In genomic region chr2:202002381-202002780, GRCh38 we compare ENCODE assay signal across 22 cellular contexts.
"Had no signal": no experiment of that assay in that cellular context is flagged by ENCODE, and none has a peak within 500 bp of the region (broad histone marks: within the 10 kb centered on the region; RNA-seq: fewer than 3 reads in every experiment).

No MANE protein-coding gene starts in this region.

- H3K36me3 ChIP-seq: breast epithelium, esophagus squamous epithelium, gastrocnemius medialis, sigmoid colon, transverse colon, uterus had no signal

- H3K27ac ChIP-seq: breast epithelium, dorsolateral prefrontal cortex, esophagus squamous epithelium, gastrocnemius medialis, sigmoid colon, uterus had no signal

- H3K4me2 ChIP-seq: smooth muscle cell had no signal

- H3K27me3 Mint-ChIP-seq: activated CD4-positive, alpha-beta T cell treated with anti-CD3 and anti-CD28 coated beads, Interleukin-2, amount 10 ng/mL, durations not matched to agents 7 days and 5 days; stimulated activated naive B cell treated with anti-CD40 and anti-IgM and Interleukin-4, amounts not matched to agents 10 μg/mL and 1 μg/mL and 100 μg/mL, for 72 hours had no signal

- H3K27me3 ChIP-seq: breast epithelium, esophagus squamous epithelium, gastrocnemius medialis, sigmoid colon, transverse colon, uterus had no signal

- H3K4me1 ChIP-seq: breast epithelium, esophagus squamous epithelium, gastrocnemius medialis, sigmoid colon, uterus had no signal

- H3K9me3 ChIP-seq: breast epithelium, esophagus squamous epithelium, gastrocnemius medialis, sigmoid colon, transverse colon, uterus had no signal

- H3K4me3 Mint-ChIP-seq: activated CD4-positive, alpha-beta T cell treated with anti-CD3 and anti-CD28 coated beads, Interleukin-2, amount 10 ng/mL, durations not matched to agents 7 days and 5 days; activated CD8-positive, alpha-beta memory T cell treated with anti-CD3 and anti-CD28 coated beads, Interleukin-2, amount 10 ng/mL, durations not matched to agents 7 days and 5 days; activated CD8-positive, alpha-beta T cell treated with anti-CD3 and anti-CD28 coated beads for 36 hours; central memory CD8-positive, alpha-beta T cell; nephron progenitor cell; stimulated activated naive B cell treated with anti-CD40 and anti-IgM and Interleukin-4, amounts not matched to agents 10 μg/mL and 1 μg/mL and 100 μg/mL, for 72 hours had no signal

- H3K36me3 Mint-ChIP-seq: activated CD8-positive, alpha-beta memory T cell treated with anti-CD3 and anti-CD28 coated beads, Interleukin-2, amount 10 ng/mL, durations not matched to agents 7 days and 5 days; activated naive CD4-positive, alpha-beta T cell treated with anti-CD3 and anti-CD28 coated beads, Interleukin-2, amount 50 U/mL, for 72 hours; stimulated activated naive B cell treated with anti-CD40 and anti-IgM and Interleukin-4, amounts not matched to agents 10 μg/mL and 1 μg/mL and 100 μg/mL, for 72 hours had no signal

- H3K4me3 ChIP-seq: breast epithelium, dorsolateral prefrontal cortex, esophagus squamous epithelium, gastrocnemius medialis, sigmoid colon, smooth muscle cell, transverse colon, uterus had no signal

- H3K9me3 Mint-ChIP-seq: activated CD4-positive, alpha-beta T cell treated with anti-CD3 and anti-CD28 coated beads, Interleukin-2, amount 10 ng/mL, durations not matched to agents 7 days and 5 days; activated CD8-positive, alpha-beta T cell treated with anti-CD3 and anti-CD28 coated beads for 36 hours; activated naive CD4-positive, alpha-beta T cell treated with anti-CD3 and anti-CD28 coated beads, Interleukin-2, amount 50 U/mL, for 72 hours; central memory CD8-positive, alpha-beta T cell; nephron progenitor cell; stimulated activated naive B cell treated with anti-CD40 and anti-IgM and Interleukin-4, amounts not matched to agents 10 μg/mL and 1 μg/mL and 100 μg/mL, for 72 hours had no signal

- DNase-seq: activated CD4-positive, alpha-beta T cell treated with anti-CD3 and anti-CD28 coated beads, Interleukin-2, amount 10 ng/mL, durations not matched to agents 7 days and 5 days; activated CD8-positive, alpha-beta memory T cell treated with anti-CD3 and anti-CD28 coated beads, Interleukin-2, amount 10 ng/mL, durations not matched to agents 7 days and 5 days; activated CD8-positive, alpha-beta T cell treated with anti-CD3 and anti-CD28 coated beads for 36 hours; activated gamma-delta T cell treated with Interleukin-2 at 50 U/mL for 16 hours; dorsolateral prefrontal cortex; esophagus squamous epithelium; gastrocnemius medialis; head of caudate nucleus; hypothalamus; left ventricle myocardium superior; nephron progenitor cell; nucleus accumbens; sigmoid colon; stimulated activated CD4-positive, alpha-beta T cell treated with anti-CD3 and anti-CD28 coated beads, Interleukin-2, amount 100 ng/mL, for 48 hours; stimulated activated CD8-positive, alpha-beta memory T cell treated with anti-CD3 and anti-CD28 coated beads, Interleukin-4, amount 100 ng/mL, for 48 hours; stimulated activated naive B cell treated with anti-CD40 and anti-IgM and Interleukin-4, amounts not matched to agents 10 μg/mL and 1 μg/mL and 100 μg/mL, for 72 hours; transverse colon; uterus had no signal

- H3K4me1 Mint-ChIP-seq: activated CD4-positive, alpha-beta T cell treated with anti-CD3 and anti-CD28 coated beads, Interleukin-2, amount 10 ng/mL, durations not matched to agents 7 days and 5 days; central memory CD8-positive, alpha-beta T cell had no signal

- H3K27ac Mint-ChIP-seq: activated CD4-positive, alpha-beta T cell treated with anti-CD3 and anti-CD28 coated beads, Interleukin-2, amount 10 ng/mL, durations not matched to agents 7 days and 5 days; activated CD8-positive, alpha-beta memory T cell treated with anti-CD3 and anti-CD28 coated beads, Interleukin-2, amount 10 ng/mL, durations not matched to agents 7 days and 5 days; activated naive CD4-positive, alpha-beta T cell treated with anti-CD3 and anti-CD28 coated beads, Interleukin-2, amount 50 U/mL, for 72 hours; nephron progenitor cell; stimulated activated naive B cell treated with anti-CD40 and anti-IgM and Interleukin-4, amounts not matched to agents 10 μg/mL and 1 μg/mL and 100 μg/mL, for 72 hours had no signal
